In the genomic region with DNA sequence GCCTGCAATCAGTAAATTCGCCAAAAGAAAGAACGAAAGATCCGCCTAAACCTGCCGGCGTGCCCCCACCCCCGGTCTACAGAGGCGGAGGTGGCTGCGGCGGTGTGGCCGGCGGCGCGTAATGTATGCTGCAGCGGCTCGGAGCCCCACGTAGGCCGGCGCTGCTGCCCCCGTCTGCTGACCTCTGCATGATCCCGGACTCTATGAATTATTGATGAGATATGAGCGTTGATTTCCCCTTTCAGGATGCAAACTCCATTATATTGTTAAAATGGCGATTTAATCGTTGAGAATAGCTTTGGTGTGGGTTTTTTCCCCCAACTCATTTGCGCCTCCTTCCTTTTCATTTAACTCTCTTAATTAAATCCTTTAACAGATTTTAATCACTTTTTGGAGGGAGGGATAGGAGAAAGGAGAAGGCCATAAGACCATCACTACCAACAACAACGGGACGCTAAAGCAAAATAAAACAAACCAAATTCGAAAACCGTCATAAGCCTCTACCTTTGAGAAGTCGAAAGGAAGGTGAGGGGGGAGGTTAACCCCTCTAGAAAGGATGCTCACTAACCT, we compare ENCODE assay signal across 8 cellular contexts. TPM values are rescaled to one million over a fixed set of nuclear protein-coding genes. Genes with fewer than 3 reads are reported as not detected.
DNase-seq lines count a peak whose midpoint lies in the region; ATAC-seq and TF ChIP-seq lines count a peak whose summit lies in the region.

No MANE protein-coding gene starts in this region.

- TF ChIP-seq CTCF in right atrium auricular region (IDR thresholded peaks at IDR 0.05) (no peak), lower lobe of right lung (IDR thresholded peaks at IDR 0.05) (no peak), vagina (IDR thresholded peaks at IDR 0.05) (no peak)

- intact Hi-C loops in Right ventricle myocardium inferior (cut with DNase I): no loop called here
- intact Hi-C loops in lower lobe of right lung (cut with DNase I): no loop called here
- intact Hi-C loops in vagina (cut with DNase I): no loop called here

- TF ChIP-seq POLR2A in vagina (IDR thresholded peaks at IDR 0.05): no peak

- peaks cover 64% of the 10 kb centered on the region for H3K4me1 Mint-ChIP-seq in activated naive CD4-positive, alpha-beta T cell treated with anti-CD3 and anti-CD28 coated beads, Interleukin-2, amount 10 ng/mL, durations not matched to agents 7 days and 5 days

- no peak for DNase-seq in right atrium auricular region (ENCODE audit: low spot score)
- no peak for DNase-seq in Right ventricle myocardium inferior (ENCODE audit: missing footprints)
- peak; percentile 53 for DNase-seq in activated naive CD4-positive, alpha-beta T cell treated with anti-CD3 and anti-CD28 coated beads, Interleukin-2, amount 10 ng/mL, durations not matched to agents 7 days and 5 days
- DNase-seq in lower lobe of right lung: no peak
- no peak for DNase-seq in vagina (ENCODE audit: extremely low spot score in 2 of 2)
- DNase-seq in DMS 273 treated with DMSO at 0.1 percent for 48 hours (lab: John Stamatoyannopoulos, UW): no peak
- DNase-seq in epidermal melanocyte (ENCODE audit: insufficient read length, low spot score): no peak
- no peak for DNase-seq in NCI-H1436 treated with DMSO at 0.1 percent for 48 hours (lab: John Stamatoyannopoulos, UW)

- H3K9me3 ChIP-seq in right atrium auricular region: no peaks in the 10 kb centered on the region
- no peaks in the 10 kb centered on the region for H3K9me3 ChIP-seq in lower lobe of right lung
- no peaks in the 10 kb centered on the region for H3K9me3 ChIP-seq in vagina

- no peaks in the 10 kb centered on the region for H3K36me3 ChIP-seq in right atrium auricular region
- no peaks in the 10 kb centered on the region for H3K36me3 ChIP-seq in lower lobe of right lung
- no peaks in the 10 kb centered on the region for H3K36me3 ChIP-seq in vagina

- peaks cover 100% of the 10 kb centered on the region for H3K27me3 Mint-ChIP-seq in activated naive CD4-positive, alpha-beta T cell treated with anti-CD3 and anti-CD28 coated beads, Interleukin-2, amount 10 ng/mL, durations not matched to agents 7 days and 5 days

- CTCF ChIA-PET in activated naive CD4-positive, alpha-beta T cell treated with anti-CD3 and anti-CD28 coated beads, Interleukin-2, amount 10 ng/mL, durations not matched to agents 7 days and 5 days (lab: Charles Lee): interaction anchor here (0.7 to 2.7 kb wide), 4 partner anchors 85 to 292 kb away, joined by 3 to 10 read pairs (median 3); no protein-coding TSS in a partner anchor

- H3K27me3 ChIP-seq in right atrium auricular region: peaks cover 29 to 44% of the 10 kb centered on the region in 2 donors
- H3K27me3 ChIP-seq in lower lobe of right lung (ENCODE audit: low read depth): peaks cover 79% of the 10 kb centered on the region
- no peaks in the 10 kb centered on the region for H3K27me3 ChIP-seq in vagina

- H3K4me3 Mint-ChIP-seq in activated naive CD4-positive, alpha-beta T cell treated with anti-CD3 and anti-CD28 coated beads, Interleukin-2, amount 10 ng/mL, durations not matched to agents 7 days and 5 days: peak overlapping the region; percentile 79

- H3K9me3 Mint-ChIP-seq in activated naive CD4-positive, alpha-beta T cell treated with anti-CD3 and anti-CD28 coated beads, Interleukin-2, amount 10 ng/mL, durations not matched to agents 7 days and 5 days: no peaks in the 10 kb centered on the region

- ATAC-seq in Right ventricle myocardium inferior: no peak
- no peak for ATAC-seq in lower lobe of right lung

- peak overlapping the region in 1 of 2 donors; percentile 57 for H3K4me3 ChIP-seq in right atrium auricular region
- peak overlapping the region; percentile 63 for H3K4me3 ChIP-seq in lower lobe of right lung
- H3K4me3 ChIP-seq in vagina: peak overlapping the region; percentile 55 to 56

- H3K27ac Mint-ChIP-seq in activated naive CD4-positive, alpha-beta T cell treated with anti-CD3 and anti-CD28 coated beads, Interleukin-2, amount 10 ng/mL, durations not matched to agents 7 days and 5 days: no peak overlapping the region

- H3K27ac ChIP-seq in right atrium auricular region (peak overlapping the region; percentile 45 to 53), lower lobe of right lung (peak overlapping the region; percentile 81), vagina (peak overlapping the region; percentile 27)

- H3K36me3 Mint-ChIP-seq in activated naive CD4-positive, alpha-beta T cell treated with anti-CD3 and anti-CD28 coated beads, Interleukin-2, amount 10 ng/mL, durations not matched to agents 7 days and 5 days: no peaks in the 10 kb centered on the region

- H3K4me1 ChIP-seq in right atrium auricular region: peaks cover 0 to 35% of the 10 kb centered on the region in 2 donors
- H3K4me1 ChIP-seq in lower lobe of right lung: peaks cover 40% of the 10 kb centered on the region
- peaks cover 22% of the 10 kb centered on the region for H3K4me1 ChIP-seq in vagina

RNA-seq across cellular contexts. Expression of gene HOXB3, which starts 3.6 kb away (rescaled TPM):
- total RNA-seq in right atrium auricular region: 1 to 10 TPM in 1 of 2 donors, under 1 TPM in 1; 0.82 to 1.2 TPM
- 1.2 TPM for total RNA-seq in Right ventricle myocardium inferior
- total RNA-seq in lower lobe of right lung: 11.3 TPM
- 17.7 TPM for total RNA-seq in vagina

RNA-seq across cellular contexts. Expression of gene HOXB5, which starts 7.1 kb away (rescaled TPM):
- total RNA-seq in right atrium auricular region (not detected), Right ventricle myocardium inferior (not detected), lower lobe of right lung (3.9 TPM), vagina (0.74 TPM)

RNA-seq across cellular contexts. Expression of gene HOXB4, which starts 8.3 kb away (rescaled TPM):
- total RNA-seq in right atrium auricular region (1 to 10 TPM in 1 of 2 donors, under 1 TPM in 1; 0.52 to 1.0 TPM), Right ventricle myocardium inferior (0.38 TPM), lower lobe of right lung (5.8 TPM), vagina (1.5 TPM)

RNA-seq across cellular contexts. Expression of gene HOXB6, which starts 18.3 kb away (rescaled TPM):
- total RNA-seq in right atrium auricular region (1 to 10 TPM in 1 of 2 donors, under 1 TPM in 1; 0.82 to 2.6 TPM), Right ventricle myocardium inferior (0.57 TPM), lower lobe of right lung (4.4 TPM), vagina (1.2 TPM)

RNA-seq across cellular contexts. Expression of gene HOXB7, which starts 24.4 kb away (rescaled TPM):
- total RNA-seq in right atrium auricular region (under 1 TPM; 0.24 to 0.78 TPM), Right ventricle myocardium inferior (0.41 TPM), lower lobe of right lung (2.4 TPM), vagina (3.2 TPM)

Comparison
In these comparisons a context has a peak if more than half of its experiments do, and no peak if none do; other contexts are left out.
1. H3K27ac ChIP-seq: peak in every context shown above with its lines; median percentile 81 in lower lobe of right lung; 49 in right atrium auricular region; 27 in vagina.